In the genomic region with DNA sequence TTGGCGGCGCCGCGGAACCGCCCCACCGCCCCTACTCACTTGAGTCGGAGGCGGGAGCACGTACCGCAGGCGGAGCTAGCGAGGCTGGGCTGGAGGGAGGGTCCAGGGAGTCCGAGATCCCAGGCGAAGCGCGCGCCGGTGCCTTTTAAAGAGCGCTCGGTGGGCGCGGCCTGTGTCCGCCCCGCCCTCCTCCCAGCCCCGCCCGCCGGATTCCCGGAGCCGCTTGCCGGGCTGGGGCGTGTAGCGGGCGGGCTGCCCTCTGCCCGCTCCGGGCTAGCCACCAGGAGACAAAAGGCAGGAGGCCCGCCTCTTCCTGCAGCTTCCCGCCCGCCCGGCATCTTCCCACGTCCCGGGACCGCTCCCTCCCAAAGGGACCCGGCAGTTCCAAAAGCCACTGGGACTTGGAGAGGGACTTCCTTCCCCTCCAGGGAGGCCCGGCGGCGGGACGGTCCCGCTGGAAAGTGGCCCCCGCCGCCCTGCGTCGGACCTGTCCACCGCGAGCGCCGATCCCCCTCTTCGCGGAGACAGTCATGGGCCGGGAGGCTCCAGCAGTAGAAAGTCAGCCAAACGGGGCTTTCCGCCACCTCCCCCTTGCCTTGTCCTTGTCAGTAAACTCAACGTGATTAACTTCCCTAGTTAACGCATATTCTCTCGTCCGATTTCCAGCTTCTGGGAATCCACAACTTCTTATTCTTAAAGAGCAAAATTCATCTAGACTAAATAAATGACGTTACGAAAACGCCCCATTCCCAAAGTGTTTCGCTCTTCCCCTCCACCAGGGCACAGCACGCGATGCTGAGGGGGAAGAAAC, we compare ENCODE assay signal across 8 cellular contexts. TPM values are rescaled to one million over a fixed set of nuclear protein-coding genes. Genes with fewer than 3 reads are reported as not detected.
DNase-seq lines count a peak whose midpoint lies in the region; ATAC-seq and TF ChIP-seq lines count a peak whose summit lies in the region.

A gene (minus strand): TSS at position 121 of the 811 bp plus-strand sequence. CDS start 12,759 bp downstream, outside the sequence.

- ATAC-seq in GM19455 (IDR thresholded peaks at IDR 0.05; ENCODE audit: unreplicated experiment), result peak; percentile 97
- peak; percentile 68 for ATAC-seq in HG03575 (IDR thresholded peaks at IDR 0.05; ENCODE audit: extremely low read depth, insufficient number of reproducible peaks, low FRiP score, unreplicated experiment)

- no peak within 1 kb of the TSS for H3K27ac ChIP-seq in CD8-positive, alpha-beta memory T cell (ENCODE audit: low read depth, low read length)

- H3K36me3 ChIP-seq in CD8-positive, alpha-beta memory T cell (ENCODE audit: insufficient read depth, low read length), result no peaks in the 10 kb centered on the region

- no peak for TF ChIP-seq CTCF in mesothelial cell of epicardium (IDR thresholded peaks at IDR 0.05; ENCODE audit: unreplicated experiment)

- no peaks in the 10 kb centered on the region for H3K36me3 Mint-ChIP-seq in CD8-positive, alpha-beta memory T cell
- no peaks in the 10 kb centered on the region for H3K36me3 Mint-ChIP-seq in mesothelial cell of epicardium

- peaks cover 12 to 22% (median 13%) of the 10 kb centered on the region in 3 donors for H3K4me1 Mint-ChIP-seq in CD8-positive, alpha-beta memory T cell
- peaks cover 56% of the 10 kb centered on the region for H3K4me1 Mint-ChIP-seq in mesothelial cell of epicardium

- H3K27me3 ChIP-seq in CD8-positive, alpha-beta memory T cell (ENCODE audit: insufficient read depth, low read length, poor library complexity, severe bottlenecking), result peaks cover 20% of the 10 kb centered on the region

- peaks cover 43 to 77% of the 10 kb centered on the region in 2 donors for H3K27me3 Mint-ChIP-seq in CD8-positive, alpha-beta memory T cell
- H3K27me3 Mint-ChIP-seq in mesothelial cell of epicardium (ENCODE audit: low read depth), result no peaks in the 10 kb centered on the region

- H3K4me3 Mint-ChIP-seq in CD8-positive, alpha-beta memory T cell, result peak within 1 kb of the TSS; percentile 84 to 93 (median 87)
- H3K4me3 Mint-ChIP-seq in mesothelial cell of epicardium, result peak within 1 kb of the TSS; percentile 91

- H3K9me3 Mint-ChIP-seq in CD8-positive, alpha-beta memory T cell, result no peaks in the 10 kb centered on the region
- no peaks in the 10 kb centered on the region for H3K9me3 Mint-ChIP-seq in mesothelial cell of epicardium

- CTCF ChIA-PET in CD8-positive, alpha-beta memory T cell (lab: Charles Lee), result no interaction called here

- POLR2A ChIA-PET in CD8-positive, alpha-beta memory T cell (lab: Charles Lee), result no interaction called here

- H3K4me3 ChIP-seq in CD8-positive, alpha-beta memory T cell (ENCODE audit: low read length), result peak within 1 kb of the TSS; percentile 60

- no peaks in the 10 kb centered on the region for H3K9me3 ChIP-seq in CD8-positive, alpha-beta memory T cell (ENCODE audit: low read length)

- peaks cover 6% of the 10 kb centered on the region for H3K4me1 ChIP-seq in CD8-positive, alpha-beta memory T cell (ENCODE audit: insufficient read depth, low read length)

- DNase-seq in CD8-positive, alpha-beta memory T cell, result peak; percentile 18 to 61 (median 34)
- DNase-seq in NOMO-1 (lab: John Stamatoyannopoulos, UW; ENCODE audit: unreplicated experiment in 2 of 2) (peak; percentile 12 to 21), epidermal melanocyte (ENCODE audit: insufficient read length, low spot score) (peak; percentile 83), mesothelial cell of epicardium (ENCODE audit: low spot score in 2 of 2, unreplicated experiment in 2 of 2) (peak; percentile 78 to 88)
- DNase-seq in activated CD8-positive, alpha-beta memory T cell treated with anti-CD3 and anti-CD28 coated beads, Interleukin-2, amount 50 U/mL, for 48 hours, result peak; percentile 87
- peak; percentile 62 to 63 for DNase-seq in stimulated activated CD8-positive, alpha-beta memory T cell treated with anti-CD3 and anti-CD28 coated beads, Interleukin-2, amount 100 ng/mL, for 48 hours (ENCODE audit: low read depth in 2 of 2)

- no peak within 1 kb of the TSS for H3K27ac Mint-ChIP-seq in CD8-positive, alpha-beta memory T cell
- peak within 1 kb of the TSS; percentile 92 for H3K27ac Mint-ChIP-seq in mesothelial cell of epicardium

RNA-seq across cellular contexts. Expression of the gene that starts here (rescaled TPM):
- under 1 TPM; 0.33 to 0.77 TPM for total RNA-seq in CD8-positive, alpha-beta memory T cell
- 0.24 TPM for polyA plus RNA-seq in CD8-positive, alpha-beta memory T cell
- 81.6 to 86.3 TPM (median 81.8 TPM) in 3 replicates for total RNA-seq in mesothelial cell of epicardium

Comparison
In these comparisons a context has a peak if more than half of its experiments do, and no peak if none do; other contexts are left out.
1. RNA of the gene that starts here (total RNA-seq): 81.6 to 86.3 TPM in mesothelial cell of epicardium; 0.33 to 0.77 TPM in CD8-positive, alpha-beta memory T cell; every median in the first group is over 10 times any median in the second.
2. Peak in DNase-seq and H3K4me3 ChIP-seq in CD8-positive, alpha-beta memory T cell; RNA of the gene not detected or under 1 TPM.
3. DNase-seq: peak in every context shown above with its lines; median percentile 87 in activated CD8-positive, alpha-beta memory T cell treated with anti-CD3 and anti-CD28 coated beads, Interleukin-2, amount 50 U/mL, for 48 hours; 83 in epidermal melanocyte; 83 in mesothelial cell of epicardium; 62 in stimulated activated CD8-positive, alpha-beta memory T cell treated with anti-CD3 and anti-CD28 coated beads, Interleukin-2, amount 100 ng/mL, for 48 hours; 34 in CD8-positive, alpha-beta memory T cell; 16 in NOMO-1.